In the genomic region with DNA sequence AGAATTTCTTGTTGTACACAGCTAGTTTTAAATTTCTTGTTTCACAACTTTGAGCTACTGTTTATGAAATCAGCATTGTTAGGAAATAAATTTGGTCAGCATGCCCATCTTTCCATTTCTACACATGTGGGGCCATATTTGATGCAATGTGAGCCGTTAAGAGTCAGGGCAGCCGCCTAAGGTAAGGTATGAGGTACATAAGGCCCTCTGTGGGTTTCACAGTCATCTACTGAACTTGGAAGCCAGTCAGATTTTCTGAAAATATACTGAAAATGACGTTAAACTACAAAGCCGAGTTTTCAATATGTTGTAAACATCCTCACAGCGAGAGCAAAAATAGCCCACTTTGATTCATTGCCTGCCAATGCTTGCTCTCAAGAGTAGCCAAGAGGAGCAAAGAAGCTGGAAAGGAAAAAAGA, we compare ENCODE assay signal across 14 cellular contexts.
DNase-seq lines count a peak whose midpoint lies in the region; ATAC-seq, FAIRE-seq and TF ChIP-seq lines count a peak whose summit lies in the region.
"Had no signal": no experiment of that assay in that cellular context is flagged by ENCODE, and none has a peak within 500 bp of the region (broad histone marks: within the 10 kb centered on the region; RNA-seq: fewer than 3 reads in every experiment).

No MANE protein-coding gene starts in this region.

- H3K23me2 ChIP-seq in H1 (ENCODE audit: low read depth, low read length) = no peaks in the 10 kb centered on the region

- no peak for ATAC-seq in GM21717 (IDR thresholded peaks at IDR 0.05; ENCODE audit: unreplicated experiment)
- ATAC-seq: naive thymus-derived CD8-positive, alpha-beta T cell had no signal

- no peak overlapping the region for H2BK15ac ChIP-seq in H1 (ENCODE audit: low read length)

- no peak overlapping the region for H3K18ac ChIP-seq in H1 (ENCODE audit: extremely low read depth, low read length)

- no peak for TF ChIP-seq RAD21 in H1 (IDR thresholded peaks at IDR 0.05 in 1 of 2, conservative IDR thresholded peaks at IDR 0.05 in 1 of 2; ENCODE audit: low read depth in 2 of 2, low read length in 2 of 2)

- no peak for FAIRE-seq in H1 (lab: Jason Lieb, UNC)
- FAIRE-seq: endometrium had no signal

- H3K4ac ChIP-seq in H1 (replicated peaks; ENCODE audit: insufficient read length, low read depth, low read length) = no peak overlapping the region

- no peak overlapping the region for H2AK5ac ChIP-seq in H1 (ENCODE audit: low read depth, low read length)

- no peaks in the 10 kb centered on the region for H4K20me1 ChIP-seq in H1 (replicated peaks in 1 of 2; ENCODE audit: control insufficient read depth in 1 of 2, insufficient read depth in 2 of 2, low read length in 2 of 2)

- H3K9me3 ChIP-seq in MG63 (no peaks in the 10 kb centered on the region), H1 (ENCODE audit: insufficient read depth in 2 of 2, low read depth in 1 of 2, low read length in 1 of 2) (no peaks in the 10 kb centered on the region), muscle layer of duodenum (ENCODE audit: control insufficient read depth in 1 of 2, low read length in 2 of 2) (no peaks in the 10 kb centered on the region), suprapubic skin (no peaks in the 10 kb centered on the region)

- no peaks in the 10 kb centered on the region for H3K36me3 ChIP-seq in MG63
- no peaks in the 10 kb centered on the region for H3K36me3 ChIP-seq in H1 (ENCODE audit: control insufficient read depth in 2 of 4, insufficient read depth in 4 of 4, low read length in 3 of 4)
- no peaks in the 10 kb centered on the region for H3K36me3 ChIP-seq in muscle layer of duodenum (ENCODE audit: control insufficient read depth in 1 of 2, insufficient read depth in 2 of 2, low read length in 2 of 2)
- H3K36me3 ChIP-seq in suprapubic skin = no peaks in the 10 kb centered on the region

- no peak overlapping the region for H2BK20ac ChIP-seq in H1 (ENCODE audit: low read length)

- no peak overlapping the region for H3K27ac ChIP-seq in H1 (ENCODE audit: low read depth, low read length)
- peak overlapping the region; percentile 88 for H3K27ac ChIP-seq in muscle layer of duodenum (ENCODE audit: low read length)
- peak overlapping the region; percentile 20 for H3K27ac ChIP-seq in suprapubic skin
- no peak overlapping the region for H3K27ac ChIP-seq in RWPE1
- H3K27ac ChIP-seq: PC-9 had no signal

- no peaks in the 10 kb centered on the region for H3K27me3 ChIP-seq in MG63
- no peaks in the 10 kb centered on the region for H3K27me3 ChIP-seq in H1 (replicated peaks in 1 of 4; ENCODE audit: control insufficient read depth in 3 of 4, extremely low read depth in 1 of 4, insufficient read depth in 3 of 4, low read length in 3 of 4)
- no peaks in the 10 kb centered on the region for H3K27me3 ChIP-seq in muscle layer of duodenum (ENCODE audit: low read depth, low read length)
- no peaks in the 10 kb centered on the region for H3K27me3 ChIP-seq in suprapubic skin

- H2AFZ ChIP-seq in H1 (ENCODE audit: low read length) = 0 out of 2 replicates have a peak overlapping the region, but pooled peaks have one; percentile 9
- H2AFZ ChIP-seq: PC-9 had no signal

- no peak overlapping the region for H2BK5ac ChIP-seq in H1 (ENCODE audit: low read depth, low read length)

- 86% methylated on average over 5 of the region's 5 CpGs; no CpG with 5 or more reads in 1 of the 2 experiments for WGBS in H1 (ENCODE audit: extremely low coverage in 1 of 2, insufficient coverage in 1 of 2, insufficient read length in 1 of 2, insufficient replicate concordance in 2 of 2, low coverage in 1 of 2, low lambda C conversion rate in 2 of 2, missing lambda C conversion rate in 1 of 2), 2 experiments
- 26% methylated on average over 5 of the region's 5 CpGs for WGBS in suprapubic skin

- TF ChIP-seq CTCF in H1 (IDR thresholded peaks at IDR 0.05; ENCODE audit: control extremely low read depth in 1 of 3, insufficient read depth in 1 of 3, low read depth in 1 of 3, low read length in 3 of 3) (no peak), suprapubic skin (IDR thresholded peaks at IDR 0.05) (no peak), RWPE1 (conservative IDR thresholded peaks at IDR 0.05; ENCODE audit: low read depth) (no peak)

- no peaks in the 10 kb centered on the region for H3K4me1 ChIP-seq in H1 (replicated peaks in 1 of 4; ENCODE audit: control insufficient read depth in 3 of 4, insufficient read depth in 4 of 4, low read length in 3 of 4)
- H3K4me1 ChIP-seq in muscle layer of duodenum (ENCODE audit: control insufficient read depth in 1 of 2, insufficient read depth in 2 of 2, low read length in 2 of 2) = no peaks in the 10 kb centered on the region
- peaks cover 17% of the 10 kb centered on the region for H3K4me1 ChIP-seq in suprapubic skin

- H4K5ac ChIP-seq in H1 (ENCODE audit: insufficient read length, low read depth, low read length) = no peak overlapping the region

- POLR2A ChIA-PET in H1 (lab: Charles Lee; ENCODE audit: partially characterized antibody) (interaction anchor here (0.7 kb wide), 1 partner anchor 14 kb away, joined by 3 read pairs; no protein-coding TSS in a partner anchor), RWPE1 (lab: Yijun Ruan, JAX; ENCODE audit: low non-redundant PET) (no interaction called here)

- no peak overlapping the region for H3K14ac ChIP-seq in H1 (ENCODE audit: insufficient read length)

- no peak overlapping the region for H3K23ac ChIP-seq in H1 (ENCODE audit: insufficient read length)

- H3K56ac ChIP-seq in H1 (replicated peaks; ENCODE audit: insufficient read length, low read depth, low read length) = no peak overlapping the region

- no peak overlapping the region for H4K91ac ChIP-seq in H1 (replicated peaks; ENCODE audit: insufficient read length, low read length)

- H3K79me1 ChIP-seq in H1 (ENCODE audit: low read depth, low read length) = no peaks in the 10 kb centered on the region

- H2BK120ac ChIP-seq in H1 (replicated peaks; ENCODE audit: low read depth, low read length) = no peak overlapping the region

- TF ChIP-seq POLR2A in H1 (IDR thresholded peaks at IDR 0.05; ENCODE audit: control extremely low read depth in 1 of 2, low read depth in 2 of 2, low read length in 2 of 2) (no peak), suprapubic skin (IDR thresholded peaks at IDR 0.05) (no peak)

- no peak for TF ChIP-seq EP300 in H1 (IDR thresholded peaks at IDR 0.05; ENCODE audit: borderline replicate concordance in 1 of 2, low read depth in 2 of 2, low read length in 2 of 2)
- no peak for TF ChIP-seq EP300 in suprapubic skin (IDR thresholded peaks at IDR 0.05)

- CTCF ChIA-PET in H1 (lab: Charles Lee; ENCODE audit: partially characterized antibody) = interaction anchor here (0.6 to 1.1 kb wide), 3 partner anchors 11 to 211 kb away, joined by 3 to 4 read pairs (median 3); no protein-coding TSS in a partner anchor
- CTCF ChIA-PET in RWPE1 (lab: Yijun Ruan, JAX) = interaction anchor here (0.6 kb wide), 1 partner anchor 96 kb away, joined by 3 read pairs; no protein-coding TSS in a partner anchor

- H4K8ac ChIP-seq in H1 (ENCODE audit: extremely low read depth, insufficient read depth, low read length) = no peak overlapping the region

- H3K4me3 ChIP-seq in MG63 (peak overlapping the region; percentile 16; the same call in 1 of the 2 replicates), H1 (ENCODE audit: extremely low read depth in 1 of 4, insufficient read depth in 2 of 4, low read depth in 3 of 4, low read length in 4 of 4) (no peak overlapping the region), muscle layer of duodenum (ENCODE audit: low read depth in 1 of 2, low read length in 2 of 2) (peak overlapping the region; percentile 22 to 30), suprapubic skin (no peak overlapping the region)
- H3K4me3 ChIP-seq: PC-9 had no signal

- DNase-seq in MG63 (peak; percentile 2), H1 (ENCODE audit: low read depth in 1 of 2, low spot score in 2 of 2) (no peak), suprapubic skin (ENCODE audit: low spot score in 2 of 2) (no peak), epidermal melanocyte (ENCODE audit: insufficient read length, low spot score) (no peak), RWPE1 (ENCODE audit: low spot score) (no peak)
- no peak for DNase-seq in activated CD4-positive, alpha-beta T cell treated with anti-CD3 and anti-CD28 coated beads, Interleukin-2, amount 50 U/mL, for 4 hours
- DNase-seq: activated T-cell treated with anti-CD3 and anti-CD28 coated beads for 4 hours; CD4-positive, CD25-positive, alpha-beta regulatory T cell; naive thymus-derived CD8-positive, alpha-beta T cell; NCI-H226; PC-9 had no signal

- no peaks in the 10 kb centered on the region for H3K79me2 ChIP-seq in H1 (ENCODE audit: control insufficient read depth in 1 of 2, insufficient read depth in 2 of 2, low read length in 2 of 2)

- no peak overlapping the region for H3K4me2 ChIP-seq in H1 (ENCODE audit: insufficient read depth in 1 of 2, low read depth in 2 of 2, low read length in 2 of 2)
- H3K4me2 ChIP-seq: PC-9 had no signal

- H2BK12ac ChIP-seq in H1 (ENCODE audit: low read depth, low read length) = no peak overlapping the region

- H3K9ac ChIP-seq in H1 (replicated peaks in 1 of 4; ENCODE audit: extremely low read depth in 1 of 4, low read depth in 3 of 4, low read length in 3 of 4) = no peak overlapping the region

TF ChIP-seq in H1, 55 proteins besides CTCF, POLR2A, EP300 and RAD21:
- TF ChIP-seq CREB1 (IDR thresholded peaks at IDR 0.05) = no peak
- TF ChIP-seq PHF8 (conservative IDR thresholded peaks at IDR 0.05; ENCODE audit: low read depth, low read length) = no peak
- no peak for TF ChIP-seq TCF12 (IDR thresholded peaks at IDR 0.05; ENCODE audit: low read depth, low read length)

Comparison
In these comparisons a context has a peak if more than half of its experiments do, and no peak if none do; other contexts are left out.
1. H3K4me3 ChIP-seq: peak in MG63 (single experiment) and muscle layer of duodenum (2 of 2); none in H1 (0 of 4) and suprapubic skin (single experiment).
2. H3K27ac ChIP-seq: peak in muscle layer of duodenum (single experiment) and suprapubic skin (single experiment); none in H1 (single experiment) and RWPE1 (single experiment).